ENCODE assay signal across 8 cellular contexts in genomic region chr6:4210619-4211419, GRCh38.
DNase-seq lines count a peak whose midpoint lies in the region; ATAC-seq and TF ChIP-seq lines count a peak whose summit lies in the region.

No MANE protein-coding gene starts in this region.

- peaks cover 0 to 17% of the 10 kb centered on the region in 2 donors for H3K4me1 ChIP-seq in right atrium auricular region
- H3K4me1 ChIP-seq in gastrocnemius medialis = peaks cover 15 to 21% of the 10 kb centered on the region in 2 donors

- H3K27ac ChIP-seq in right atrium auricular region = no peak overlapping the region
- no peak overlapping the region for H3K27ac ChIP-seq in gastrocnemius medialis

- H3K27me3 ChIP-seq in right atrium auricular region = no peaks in the 10 kb centered on the region
- H3K27me3 ChIP-seq in gastrocnemius medialis = no peaks in the 10 kb centered on the region

- H3K9me3 ChIP-seq in right atrium auricular region (no peaks in the 10 kb centered on the region), gastrocnemius medialis (no peaks in the 10 kb centered on the region)

- H3K36me3 ChIP-seq in right atrium auricular region = no peaks in the 10 kb centered on the region
- no peaks in the 10 kb centered on the region for H3K36me3 ChIP-seq in gastrocnemius medialis

- TF ChIP-seq POLR2A in gastrocnemius medialis (IDR thresholded peaks at IDR 0.05) = no peak

- TF ChIP-seq CTCF in right atrium auricular region (IDR thresholded peaks at IDR 0.05) = peak; percentile 46 to 81
- TF ChIP-seq CTCF in gastrocnemius medialis (IDR thresholded peaks at IDR 0.05 in 4 of 5, conservative IDR thresholded peaks at IDR 0.05 in 1 of 5) = peak; percentile 35 to 67 (median 48)

- DNase-seq in NCI-H524 (lab: John Stamatoyannopoulos, UW) (peak; percentile 5 to 63), NCI-H524 treated with DMSO at 0.1 percent for 48 hours (lab: John Stamatoyannopoulos, UW) (no peak), HS-27A (ENCODE audit: low read depth) (peak; percentile 14), SKM-1 treated with dmso at 0.1 percent for 144 hours (lab: John Stamatoyannopoulos, UW; ENCODE audit: unreplicated experiment) (peak; percentile 34), right atrium auricular region (ENCODE audit: low spot score) (peak; percentile 66), gastrocnemius medialis (peak in 1 of 2 donors; percentile 25), NCI-H187 (lab: John Stamatoyannopoulos, UW) (no peak)
- peak; percentile 17 for DNase-seq in activated naive CD8-positive, alpha-beta T cell treated with anti-CD3 and anti-CD28 coated beads, Interleukin-2, amount 50 U/mL, for 16 hours (ENCODE audit: low read depth, low spot score)

- in situ Hi-C loops in gastrocnemius medialis (cut with MboI; ENCODE audit: low sequenced_read_pairs in 4 of 4) = no loop called here

- ATAC-seq in gastrocnemius medialis = peak; percentile 43 to 46

- intact Hi-C loops in gastrocnemius medialis (cut with DNase I; ENCODE audit: low total_unique reads) = loop anchor here (5.0 kb wide), 1 partner anchor 154 kb away; no protein-coding TSS in a partner anchor

- no peak overlapping the region for H3K4me3 ChIP-seq in right atrium auricular region
- no peak overlapping the region for H3K4me3 ChIP-seq in gastrocnemius medialis

Comparison
In these comparisons a context has a peak if more than half of its experiments do, and no peak if none do; other contexts are left out.
1. DNase-seq: peak in NCI-H524 (2 of 2), HS-27A (single experiment), SKM-1 treated with dmso at 0.1 percent for 144 hours (single experiment), activated naive CD8-positive, alpha-beta T cell treated with anti-CD3 and anti-CD28 coated beads, Interleukin-2, amount 50 U/mL, for 16 hours (single experiment) and right atrium auricular region (single experiment); none in NCI-H524 treated with DMSO at 0.1 percent for 48 hours (single experiment) and NCI-H187 (0 of 2).